In the genomic region with DNA sequence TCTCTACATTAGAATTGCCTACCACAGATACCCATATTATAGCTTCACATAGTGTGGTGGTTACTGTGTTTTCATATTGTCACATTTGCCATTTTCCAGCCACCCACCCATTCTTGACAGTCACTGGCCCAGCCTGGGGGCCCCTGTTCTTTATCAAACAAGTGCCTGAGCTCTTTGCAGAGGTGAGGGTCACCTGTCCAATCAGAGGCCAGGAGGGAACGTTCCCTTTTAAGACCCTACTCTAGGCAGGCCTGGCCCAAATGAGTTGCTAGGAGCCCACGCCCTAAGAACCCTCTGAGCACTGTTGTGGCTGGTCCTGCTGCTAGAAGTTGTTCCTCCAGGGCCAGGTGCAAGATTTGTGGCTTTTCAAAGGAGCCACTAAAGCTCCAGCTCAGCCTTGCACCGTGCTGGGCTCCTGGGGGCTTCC, we compare ENCODE assay signal across 21 cellular contexts. TPM values are rescaled to one million over a fixed set of nuclear protein-coding genes. Genes with fewer than 3 reads are reported as not detected.
DNase-seq lines count a peak whose midpoint lies in the region; ATAC-seq and TF ChIP-seq lines count a peak whose summit lies in the region.
"Had no signal": no experiment of that assay in that cellular context is flagged by ENCODE, and none has a peak within 500 bp of the region (broad histone marks: within the 10 kb centered on the region; RNA-seq: fewer than 3 reads in every experiment).

No MANE protein-coding gene starts in this region.

- H3K9me3 ChIP-seq in gastroesophageal sphincter: peaks cover 0 to 7% (median 0%) of the 10 kb centered on the region in 3 donors
- H3K9me3 ChIP-seq: lower lobe of right lung, SJCRH30 had no signal

- no peaks in the 10 kb centered on the region for H3K27me3 ChIP-seq in gastroesophageal sphincter
- H3K27me3 ChIP-seq: SJCRH30 had no signal

- H3K4me3 Mint-ChIP-seq in activated CD4-positive, alpha-beta T cell treated with anti-CD3 and anti-CD28 coated beads, Interleukin-2, amount 10 ng/mL, durations not matched to agents 24 days and 14 days: peak overlapping the region; percentile 58
- no peak overlapping the region for H3K4me3 Mint-ChIP-seq in natural killer cell treated with Interleukin-12 subunit alpha and Interleukin-12 subunit beta and Interleukin-15 and Interleukin-18, amount 100 ng/mL, for 72 hours

- no peaks in the 10 kb centered on the region for H3K36me3 ChIP-seq in gastroesophageal sphincter
- H3K36me3 ChIP-seq: heart right ventricle, lower lobe of right lung, SJCRH30 had no signal

- intact Hi-C loops in activated CD4-positive, alpha-beta T cell treated with anti-CD3 and anti-CD28 coated beads, Interleukin-2, amount 10 ng/mL, durations not matched to agents 24 days and 14 days (cut with micrococcal nuclease): loop anchor here (5.0 kb wide), 3 partner anchors 81 to 186 kb away; no protein-coding TSS in a partner anchor

- no peak for TF ChIP-seq CTCF in gastroesophageal sphincter (IDR thresholded peaks at IDR 0.05)

- peaks cover 32% of the 10 kb centered on the region for H3K4me1 Mint-ChIP-seq in activated CD4-positive, alpha-beta T cell treated with anti-CD3 and anti-CD28 coated beads, Interleukin-2, amount 10 ng/mL, durations not matched to agents 24 days and 14 days
- peaks cover 5 to 13% of the 10 kb centered on the region in 2 donors for H3K4me1 Mint-ChIP-seq in natural killer cell treated with Interleukin-12 subunit alpha and Interleukin-12 subunit beta and Interleukin-15 and Interleukin-18, amount 100 ng/mL, for 72 hours (ENCODE audit: low read depth in 2 of 2)

- no peaks in the 10 kb centered on the region for H3K27me3 Mint-ChIP-seq in activated CD4-positive, alpha-beta T cell treated with anti-CD3 and anti-CD28 coated beads, Interleukin-2, amount 10 ng/mL, durations not matched to agents 24 days and 14 days
- peaks cover 0 to 2% of the 10 kb centered on the region in 2 donors for H3K27me3 Mint-ChIP-seq in natural killer cell treated with Interleukin-12 subunit alpha and Interleukin-12 subunit beta and Interleukin-15 and Interleukin-18, amount 100 ng/mL, for 72 hours

- DNase-seq in activated CD4-positive, alpha-beta T cell treated with anti-CD3 and anti-CD28 coated beads, Interleukin-2, amount 10 ng/mL, durations not matched to agents 24 days and 14 days: peak; percentile 62
- DNase-seq in activated CD4-positive, alpha-beta T cell treated with anti-CD3 and anti-CD28 coated beads, Interleukin-2, amount 50 U/mL, for 4 hours: no peak
- DNase-seq in activated T-cell treated with anti-CD3 and anti-CD28 coated beads, Interleukin-2, amount 50 U/mL, for 48 hours: peak; percentile 60
- no peak for DNase-seq in natural killer cell treated with Interleukin-12 subunit alpha and Interleukin-12 subunit beta and Interleukin-15 and Interleukin-18, amount 100 ng/mL, for 72 hours (ENCODE audit: low spot score)
- no peak for DNase-seq in HUDEP-2 (lab: John Stamatoyannopoulos, UW; ENCODE audit: unreplicated experiment in 76 of 76)
- DNase-seq: activated CD4-positive, CD25-positive, alpha-beta regulatory T cell; activated effector memory CD4-positive, alpha-beta T cell treated with anti-CD3 and anti-CD28 coated beads, Interleukin-2, amount 50 U/mL, for 16 hours; GDM1; heart right ventricle; lower lobe of right lung; NCI-H1436; NCI-H2171; NCI-H748 treated with DMSO at 0.1 percent for 48 hours; OCI-M1; SJCRH30; trophoblast cell had no signal

- ATAC-seq in GM19395 (IDR thresholded peaks at IDR 0.05; ENCODE audit: unreplicated experiment) (peak; percentile 36), GM21367 (IDR thresholded peaks at IDR 0.05; ENCODE audit: unreplicated experiment) (no peak), gastroesophageal sphincter (no peak)
- peak; percentile 21 to 59 for ATAC-seq in natural killer cell treated with Interleukin-12 subunit alpha and Interleukin-12 subunit beta and Interleukin-15 and Interleukin-18, amount 100 ng/mL, for 72 hours
- ATAC-seq: heart right ventricle, HepG2 had no signal

- H3K36me3 Mint-ChIP-seq in activated CD4-positive, alpha-beta T cell treated with anti-CD3 and anti-CD28 coated beads, Interleukin-2, amount 10 ng/mL, durations not matched to agents 24 days and 14 days (ENCODE audit: low read depth): no peaks in the 10 kb centered on the region
- no peaks in the 10 kb centered on the region for H3K36me3 Mint-ChIP-seq in natural killer cell treated with Interleukin-12 subunit alpha and Interleukin-12 subunit beta and Interleukin-15 and Interleukin-18, amount 100 ng/mL, for 72 hours

- H3K27ac Mint-ChIP-seq in activated CD4-positive, alpha-beta T cell treated with anti-CD3 and anti-CD28 coated beads, Interleukin-2, amount 10 ng/mL, durations not matched to agents 24 days and 14 days: peak overlapping the region; percentile 85
- no peak overlapping the region for H3K27ac Mint-ChIP-seq in natural killer cell treated with Interleukin-12 subunit alpha and Interleukin-12 subunit beta and Interleukin-15 and Interleukin-18, amount 100 ng/mL, for 72 hours

- no peaks in the 10 kb centered on the region for H3K4me1 ChIP-seq in gastroesophageal sphincter
- H3K4me1 ChIP-seq: heart right ventricle, lower lobe of right lung, parathyroid adenoma, SJCRH30 had no signal

- no peak for TF ChIP-seq POLR2A in gastroesophageal sphincter (IDR thresholded peaks at IDR 0.05)

- no peaks in the 10 kb centered on the region for H3K9me3 Mint-ChIP-seq in activated CD4-positive, alpha-beta T cell treated with anti-CD3 and anti-CD28 coated beads, Interleukin-2, amount 10 ng/mL, durations not matched to agents 24 days and 14 days
- H3K9me3 Mint-ChIP-seq in natural killer cell treated with Interleukin-12 subunit alpha and Interleukin-12 subunit beta and Interleukin-15 and Interleukin-18, amount 100 ng/mL, for 72 hours: no peaks in the 10 kb centered on the region

- H3K4me3 ChIP-seq in gastroesophageal sphincter: no peak overlapping the region
- H3K4me3 ChIP-seq: heart right ventricle, lower lobe of right lung, SJCRH30 had no signal

- no peak for TF ChIP-seq EP300 in gastroesophageal sphincter (IDR thresholded peaks at IDR 0.05)

- 60% methylated on average over 1 of the region's 3 CpGs; no CpG with 5 or more reads in 1 of the 2 donors for WGBS in gastroesophageal sphincter (ENCODE audit: low coverage in 1 of 2), 2 donors

- H3K27ac ChIP-seq in gastroesophageal sphincter: no peak overlapping the region
- H3K27ac ChIP-seq: heart right ventricle, lower lobe of right lung, parathyroid adenoma, SJCRH30 had no signal

RNA-seq across cellular contexts. Expression of gene IL37, which starts 5.2 kb away (rescaled TPM):
- total RNA-seq in activated CD4-positive, alpha-beta T cell treated with anti-CD3 and anti-CD28 coated beads, Interleukin-2, amount 10 ng/mL, durations not matched to agents 24 days and 14 days: not detected in 2 replicates
- not detected for total RNA-seq in natural killer cell treated with Interleukin-12 subunit alpha and Interleukin-12 subunit beta and Interleukin-15 and Interleukin-18, amount 100 ng/mL, for 72 hours
- total RNA-seq in gastroesophageal sphincter: not detected
- total RNA-seq: heart right ventricle, HepG2, lower lobe of right lung had no signal

Comparison
In these comparisons a context has a peak if more than half of its experiments do, and no peak if none do; other contexts are left out.
1. DNase-seq: peak in activated CD4-positive, alpha-beta T cell treated with anti-CD3 and anti-CD28 coated beads, Interleukin-2, amount 10 ng/mL, durations not matched to agents 24 days and 14 days (single experiment) and activated T-cell treated with anti-CD3 and anti-CD28 coated beads, Interleukin-2, amount 50 U/mL, for 48 hours (2 of 2); none in activated CD4-positive, alpha-beta T cell treated with anti-CD3 and anti-CD28 coated beads, Interleukin-2, amount 50 U/mL, for 4 hours (0 of 2), natural killer cell treated with Interleukin-12 subunit alpha and Interleukin-12 subunit beta and Interleukin-15 and Interleukin-18, amount 100 ng/mL, for 72 hours (single experiment) and HUDEP-2 (0 of 76).
2. ATAC-seq: peak in GM19395 (single experiment) and natural killer cell treated with Interleukin-12 subunit alpha and Interleukin-12 subunit beta and Interleukin-15 and Interleukin-18, amount 100 ng/mL, for 72 hours (2 of 2); none in GM21367 (single experiment) and gastroesophageal sphincter (single experiment).